ENCODE assay signal across 8 cellular contexts in genomic region chr17:75826561-75827290, GRCh38. TPM values are rescaled to one million over a fixed set of nuclear protein-coding genes. Genes with fewer than 3 reads are reported as not detected.
A peak's percentile ranks its signal among the peaks of the same experiment; 100 is the strongest.
DNase-seq lines count a peak whose midpoint lies in the region; ATAC-seq, FAIRE-seq and TF ChIP-seq lines count a peak whose summit lies in the region.

No MANE protein-coding gene starts in this region.

- no peak for ATAC-seq in HG03520 (IDR thresholded peaks at IDR 0.05; ENCODE audit: unreplicated experiment)
- no peak for ATAC-seq in HG03442 (IDR thresholded peaks at IDR 0.05; ENCODE audit: unreplicated experiment)

- H3K79me2 ChIP-seq in Loucy (ENCODE audit: insufficient read depth, low read length) (peaks cover 4% of the 10 kb centered on the region; the same call in 1 of the 2 replicates), H1 (ENCODE audit: control insufficient read depth in 1 of 2, insufficient read depth in 2 of 2, low read length in 2 of 2) (no peaks in the 10 kb centered on the region)

- POLR2A ChIA-PET in H1 (lab: Charles Lee; ENCODE audit: partially characterized antibody) = interaction anchor here (0.9 to 16.0 kb wide), 17 partner anchors 9 to 169 kb away, joined by 3 to 216 read pairs (median 6); partner anchors contain the start of genes RECQL5, SAP30BP, TRIM65 and UNK

- H3K18ac ChIP-seq in H1 (ENCODE audit: extremely low read depth, low read length) = no peak overlapping the region

- H4K20me1 ChIP-seq in BLaER1 (peaks cover 52% of the 10 kb centered on the region), Loucy (ENCODE audit: insufficient read depth, low read length, poor library complexity, severe bottlenecking) (peaks cover 11% of the 10 kb centered on the region), H1 (replicated peaks in 1 of 2; ENCODE audit: control insufficient read depth in 1 of 2, insufficient read depth in 2 of 2, low read length in 2 of 2) (no peaks in the 10 kb centered on the region)

- H3K4me1 ChIP-seq in BLaER1 (peaks cover 64% of the 10 kb centered on the region), Loucy (ENCODE audit: insufficient read depth, low read length, poor library complexity, severe bottlenecking) (peaks cover 5% of the 10 kb centered on the region), H1 (replicated peaks in 1 of 4; ENCODE audit: control insufficient read depth in 3 of 4, insufficient read depth in 4 of 4, low read length in 3 of 4) (peaks cover 0 to 23% (median 19%) of the 10 kb centered on the region in 4 experiments; a peak in 6 of 7 replicates), neutrophil (ENCODE audit: control insufficient read depth in 1 of 2, insufficient read depth in 1 of 2, low read depth in 1 of 2, low read length in 1 of 2) (no peaks in the 10 kb centered on the region)

- no peak for TF ChIP-seq RAD21 in H1 (IDR thresholded peaks at IDR 0.05 in 1 of 2, conservative IDR thresholded peaks at IDR 0.05 in 1 of 2; ENCODE audit: low read depth in 2 of 2, low read length in 2 of 2)

- no peak overlapping the region for H3K4ac ChIP-seq in H1 (replicated peaks; ENCODE audit: insufficient read length, low read depth, low read length)

- no peak overlapping the region for H2BK15ac ChIP-seq in H1 (ENCODE audit: low read length)

- TF ChIP-seq CTCF in Loucy (conservative IDR thresholded peaks at IDR 0.05; ENCODE audit: low read length) (no peak), H1 (IDR thresholded peaks at IDR 0.05; ENCODE audit: control extremely low read depth in 1 of 3, insufficient read depth in 1 of 3, low read depth in 1 of 3, low read length in 3 of 3) (peak in 2 of 3 experiments; percentile 2 to 28; a peak in 1 of 4 replicates), neutrophil (IDR thresholded peaks at IDR 0.05) (no peak)

- H3K9me2 ChIP-seq in Loucy (replicated peaks; ENCODE audit: low read depth, low read length) = no peaks in the 10 kb centered on the region

- no peak overlapping the region for H2BK120ac ChIP-seq in H1 (replicated peaks; ENCODE audit: low read depth, low read length)

- no peak overlapping the region; the same call in 1 of the 2 replicates for H4K8ac ChIP-seq in H1 (ENCODE audit: extremely low read depth, insufficient read depth, low read length)

- DNase-seq in H1 (ENCODE audit: low read depth in 1 of 2, low spot score in 2 of 2) (no peak), NCI-H1930 (lab: John Stamatoyannopoulos, UW) (no peak), NCI-H1048 (lab: John Stamatoyannopoulos, UW) (no peak)

- no peak overlapping the region for H2AFZ ChIP-seq in Loucy (ENCODE audit: low read length)
- H2AFZ ChIP-seq in H1 (ENCODE audit: low read length) = no peak overlapping the region

- H3K27me3 ChIP-seq in BLaER1 = no peaks in the 10 kb centered on the region
- H3K27me3 ChIP-seq in Loucy (ENCODE audit: insufficient read depth, low read length, poor library complexity, severe bottlenecking) = no peaks in the 10 kb centered on the region
- H3K27me3 ChIP-seq in H1 (replicated peaks in 1 of 4; ENCODE audit: control insufficient read depth in 3 of 4, extremely low read depth in 1 of 4, insufficient read depth in 3 of 4, low read length in 3 of 4) = no peaks in the 10 kb centered on the region
- H3K27me3 ChIP-seq in neutrophil = no peaks in the 10 kb centered on the region

- H2BK12ac ChIP-seq in H1 (ENCODE audit: low read depth, low read length) = no peak overlapping the region

- no peak overlapping the region for H3K23ac ChIP-seq in H1 (ENCODE audit: insufficient read length)

- 0 out of 2 replicates have a peak, but pooled peaks cover 2% of the 10 kb centered on the region for H3K79me1 ChIP-seq in H1 (ENCODE audit: low read depth, low read length)

- no peak overlapping the region for H4K91ac ChIP-seq in H1 (replicated peaks; ENCODE audit: insufficient read length, low read length)

- no peak overlapping the region for H2BK20ac ChIP-seq in H1 (ENCODE audit: low read length)

- no peak overlapping the region for H3K14ac ChIP-seq in H1 (ENCODE audit: insufficient read length)

- TF ChIP-seq POLR2A in H1 (IDR thresholded peaks at IDR 0.05; ENCODE audit: control extremely low read depth in 1 of 2, low read depth in 2 of 2, low read length in 2 of 2) = no peak

- no peak overlapping the region for H3K56ac ChIP-seq in H1 (replicated peaks; ENCODE audit: insufficient read length, low read depth, low read length)

- H3F3A ChIP-seq in Loucy (ENCODE audit: low read depth) = no peaks in the 10 kb centered on the region

- no peak for TF ChIP-seq EP300 in H1 (IDR thresholded peaks at IDR 0.05; ENCODE audit: borderline replicate concordance in 1 of 2, low read depth in 2 of 2, low read length in 2 of 2)

- H3K36me3 ChIP-seq in BLaER1 = peaks cover 85% of the 10 kb centered on the region
- peaks cover 55% of the 10 kb centered on the region; the same call in 1 of the 2 replicates for H3K36me3 ChIP-seq in Loucy (ENCODE audit: insufficient read depth, low read length)
- H3K36me3 ChIP-seq in H1 (ENCODE audit: control insufficient read depth in 2 of 4, insufficient read depth in 4 of 4, low read length in 3 of 4) = peaks cover 7 to 22% (median 16%) of the 10 kb centered on the region in 4 experiments
- H3K36me3 ChIP-seq in neutrophil = peaks cover 86% of the 10 kb centered on the region

- CTCF ChIA-PET in H1 (lab: Charles Lee; ENCODE audit: partially characterized antibody) = interaction anchor here (0.6 to 21.9 kb wide), 29 partner anchors 10 to 323 kb away, joined by 3 to 563 read pairs (median 4); partner anchors contain the start of genes GALK1, UNC13D, UNK and WBP2

- H3K27ac ChIP-seq in BLaER1 = peak overlapping the region; percentile 84
- H3K27ac ChIP-seq in H1 (ENCODE audit: low read depth, low read length) = no peak overlapping the region
- peak overlapping the region; percentile 59 for H3K27ac ChIP-seq in neutrophil

- H3K9ac ChIP-seq in BLaER1 (peak overlapping the region; percentile 59), Loucy (ENCODE audit: low read depth, low read length, poor library complexity, severe bottlenecking) (peak overlapping the region; percentile 35), H1 (replicated peaks in 1 of 4; ENCODE audit: extremely low read depth in 1 of 4, low read depth in 3 of 4, low read length in 3 of 4) (no peak overlapping the region)

- H3K23me2 ChIP-seq in H1 (ENCODE audit: low read depth, low read length) = peaks cover 2% of the 10 kb centered on the region; the same call in 1 of the 2 replicates

- H2AK5ac ChIP-seq in H1 (ENCODE audit: low read depth, low read length) = no peak overlapping the region

- H3K4me3 ChIP-seq in BLaER1 = peak overlapping the region; percentile 19; the same call in 1 of the 2 replicates
- H3K4me3 ChIP-seq in Loucy (ENCODE audit: low read length, poor library complexity, severe bottlenecking) = no peak overlapping the region
- no peak overlapping the region for H3K4me3 ChIP-seq in H1 (ENCODE audit: extremely low read depth in 1 of 4, insufficient read depth in 2 of 4, low read depth in 3 of 4, low read length in 4 of 4)
- H3K4me3 ChIP-seq in neutrophil (ENCODE audit: low read depth in 1 of 2, low read length in 1 of 2) = no peak overlapping the region

- 84% methylated on average over 13 of the region's 13 CpGs; no CpG with 5 or more reads in 1 of the 2 experiments for WGBS in H1 (ENCODE audit: extremely low coverage in 1 of 2, insufficient coverage in 1 of 2, insufficient read length in 1 of 2, insufficient replicate concordance in 2 of 2, low coverage in 1 of 2, low lambda C conversion rate in 2 of 2, missing lambda C conversion rate in 1 of 2), 2 experiments

- peak overlapping the region; percentile 23 for H4K5ac ChIP-seq in H1 (ENCODE audit: insufficient read length, low read depth, low read length)

- H3K9me3 ChIP-seq in BLaER1 = no peaks in the 10 kb centered on the region
- no peaks in the 10 kb centered on the region for H3K9me3 ChIP-seq in Loucy (ENCODE audit: insufficient read depth, low read depth, low read length)
- H3K9me3 ChIP-seq in H1 (ENCODE audit: insufficient read depth in 2 of 2, low read depth in 1 of 2, low read length in 1 of 2) = no peaks in the 10 kb centered on the region
- no peaks in the 10 kb centered on the region for H3K9me3 ChIP-seq in neutrophil

- H2BK5ac ChIP-seq in H1 (ENCODE audit: low read depth, low read length) = peak overlapping the region; percentile 83; the same call in 1 of the 2 replicates

- FAIRE-seq in H1 (lab: Jason Lieb, UNC) = no peak

- peak overlapping the region; percentile 86 for H3K4me2 ChIP-seq in BLaER1
- no peak overlapping the region for H3K4me2 ChIP-seq in Loucy (ENCODE audit: low read depth, low read length, poor library complexity, severe bottlenecking)
- H3K4me2 ChIP-seq in H1 (ENCODE audit: insufficient read depth in 1 of 2, low read depth in 2 of 2, low read length in 2 of 2) = no peak overlapping the region

RNA-seq across cellular contexts. Expression of gene UNC13D, which starts 17.5 kb away (rescaled TPM):
- total RNA-seq in H1 (2021; fragmentation: NEBNext Ultra II Directional; extraction: Animal tissue kit (Norgen Biotek cat#: 25700)) = 7.5 and 8.4 TPM in 2 replicates
- 3.6 and 5.2 TPM in 2 replicates for polyA plus RNA-seq in H1 (2011; rRNA removed)
- polyA plus RNA-seq in H1 (2011; cell fraction: cytosol; rRNA removed) = 77.7 TPM
- 15.5 TPM for polyA plus RNA-seq in H1 (2011; cell fraction: nucleus; rRNA removed)
- polyA plus RNA-seq in H1 (2012, experiment 1 of 2) = 4.1 to 10.3 TPM (median 7.8 TPM) in 4 replicates
- 1.9 TPM for polyA plus RNA-seq in H1 (2012, experiment 2 of 2)
- polyA plus RNA-seq in H1 (2013, experiment 1 of 2) = 3.7 TPM
- 4.2 TPM for polyA plus RNA-seq in H1 (2013, experiment 2 of 2)
- polyA minus RNA-seq in H1 (2011; rRNA and poly(A)+ RNA removed) = 1.9 and 2.0 TPM in 2 replicates
- 3.7 TPM for polyA minus RNA-seq in H1 (2011; cell fraction: cytosol; rRNA and poly(A)+ RNA removed)
- polyA minus RNA-seq in H1 (2011; cell fraction: nucleus; rRNA and poly(A)+ RNA removed) = 3.7 TPM

RNA-seq across cellular contexts. Expression of gene WBP2, which starts 28.4 kb away (rescaled TPM):
- 61.8 and 71.2 TPM in 2 replicates for total RNA-seq in H1 (2021; fragmentation: NEBNext Ultra II Directional; extraction: Animal tissue kit (Norgen Biotek cat#: 25700))
- polyA plus RNA-seq in H1 (2011; rRNA removed) = 48.2 and 72.0 TPM in 2 replicates
- 19.9 TPM for polyA plus RNA-seq in H1 (2011; cell fraction: cytosol; rRNA removed)
- 66.9 TPM for polyA plus RNA-seq in H1 (2011; cell fraction: nucleus; rRNA removed)
- polyA plus RNA-seq in H1 (2012, experiment 1 of 2) = 66.8 to 74.2 TPM (median 69.2 TPM) in 4 replicates
- 67.1 TPM for polyA plus RNA-seq in H1 (2012, experiment 2 of 2)
- 61.6 TPM for polyA plus RNA-seq in H1 (2013, experiment 1 of 2)
- polyA plus RNA-seq in H1 (2013, experiment 2 of 2) = 60.1 TPM
- 29.7 and 44.3 TPM in 2 replicates for polyA minus RNA-seq in H1 (2011; rRNA and poly(A)+ RNA removed)
- polyA minus RNA-seq in H1 (2011; cell fraction: cytosol; rRNA and poly(A)+ RNA removed) = 31.1 TPM
- polyA minus RNA-seq in H1 (2011; cell fraction: nucleus; rRNA and poly(A)+ RNA removed) = 30.8 TPM

RNA-seq across cellular contexts. Expression of gene UNK, which starts 42.1 kb away (rescaled TPM):
- 33.0 and 33.3 TPM in 2 replicates for total RNA-seq in H1 (2021; fragmentation: NEBNext Ultra II Directional; extraction: Animal tissue kit (Norgen Biotek cat#: 25700))
- polyA plus RNA-seq in H1 (2011; rRNA removed) = 24.2 and 28.9 TPM in 2 replicates
- polyA plus RNA-seq in H1 (2011; cell fraction: cytosol; rRNA removed) = 25.1 TPM
- polyA plus RNA-seq in H1 (2011; cell fraction: nucleus; rRNA removed) = 45.5 TPM
- polyA plus RNA-seq in H1 (2012, experiment 1 of 2) = 22.6 to 27.0 TPM (median 24.8 TPM) in 4 replicates
- polyA plus RNA-seq in H1 (2012, experiment 2 of 2) = 14.6 TPM
- 19.3 TPM for polyA plus RNA-seq in H1 (2013, experiment 1 of 2)
- polyA plus RNA-seq in H1 (2013, experiment 2 of 2) = 19.1 TPM
- 52.1 and 62.7 TPM in 2 replicates for polyA minus RNA-seq in H1 (2011; rRNA and poly(A)+ RNA removed)
- polyA minus RNA-seq in H1 (2011; cell fraction: cytosol; rRNA and poly(A)+ RNA removed) = 38.1 TPM
- polyA minus RNA-seq in H1 (2011; cell fraction: nucleus; rRNA and poly(A)+ RNA removed) = 75.4 TPM

RNA-seq across cellular contexts. Expression of gene TRIM47, which starts 51.7 kb away (rescaled TPM):
- total RNA-seq in H1 (2021; fragmentation: NEBNext Ultra II Directional; extraction: Animal tissue kit (Norgen Biotek cat#: 25700)) = 5.1 and 6.4 TPM in 2 replicates
- 6.3 and 11.6 TPM in 2 replicates for polyA plus RNA-seq in H1 (2011; rRNA removed)
- polyA plus RNA-seq in H1 (2011; cell fraction: cytosol; rRNA removed) = 6.2 TPM
- 12.1 TPM for polyA plus RNA-seq in H1 (2011; cell fraction: nucleus; rRNA removed)
- polyA plus RNA-seq in H1 (2012, experiment 1 of 2) = 5.0 to 8.3 TPM (median 5.5 TPM) in 4 replicates
- polyA plus RNA-seq in H1 (2012, experiment 2 of 2) = 5.4 TPM
- 5.7 TPM for polyA plus RNA-seq in H1 (2013, experiment 1 of 2)
- 6.1 TPM for polyA plus RNA-seq in H1 (2013, experiment 2 of 2)
- 2.6 and 3.7 TPM in 2 replicates for polyA minus RNA-seq in H1 (2011; rRNA and poly(A)+ RNA removed)
- polyA minus RNA-seq in H1 (2011; cell fraction: cytosol; rRNA and poly(A)+ RNA removed) = 5.0 TPM
- polyA minus RNA-seq in H1 (2011; cell fraction: nucleus; rRNA and poly(A)+ RNA removed) = 6.2 TPM

Comparison
In these comparisons a context has a peak if more than half of its experiments do, and no peak if none do; other contexts are left out.
1. H3K9ac ChIP-seq: peak in BLaER1 (single experiment) and Loucy (single experiment); none in H1 (0 of 4).
2. CTCF ChIP-seq: peak in H1 (2 of 3); none in Loucy (single experiment) and neutrophil (single experiment).